ENCODE assay signal across 13 cellular contexts in the genomic region with DNA sequence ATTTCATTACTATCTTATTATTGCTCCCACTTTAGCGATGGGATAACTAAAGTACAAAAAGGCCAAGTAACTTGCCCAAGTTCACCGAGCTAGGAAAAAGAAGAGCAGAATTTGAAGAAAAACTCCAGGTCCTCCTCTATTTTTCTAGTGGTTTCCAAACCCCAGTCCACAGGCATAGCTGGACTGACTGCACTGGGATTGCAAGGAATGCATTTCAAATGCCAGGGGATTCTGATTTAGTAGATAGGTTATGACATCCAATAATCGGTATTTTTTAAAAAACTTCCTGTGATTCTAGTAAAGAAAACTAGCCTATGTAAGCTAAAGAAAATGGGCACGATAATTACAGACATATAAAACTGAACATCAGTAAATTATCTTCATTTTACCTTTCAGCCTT.
DNase-seq lines count a peak whose midpoint lies in the region; ATAC-seq and TF ChIP-seq lines count a peak whose summit lies in the region.
"Had no signal": no experiment of that assay in that cellular context is flagged by ENCODE, and none has a peak within 500 bp of the region (broad histone marks: within the 10 kb centered on the region; RNA-seq: fewer than 3 reads in every experiment).

No MANE protein-coding gene starts in this region.

- dilution Hi-C loops in mammary epithelial cell (cut with HindIII; ENCODE audit: low sequenced_read_pairs), result no loop called here

- H3K36me3 ChIP-seq in mammary epithelial cell (ENCODE audit: insufficient read depth, low read length) (no peaks in the 10 kb centered on the region), breast epithelium (no peaks in the 10 kb centered on the region), neural progenitor cell (no peaks in the 10 kb centered on the region)

- TF ChIP-seq CTCF in mammary epithelial cell (conservative IDR thresholded peaks at IDR 0.05 in 1 of 2, IDR thresholded peaks at IDR 0.05 in 1 of 2; ENCODE audit: extremely low read depth in 1 of 2, insufficient read depth in 1 of 2, low read depth in 1 of 2, low read length in 2 of 2) (no peak), breast epithelium (IDR thresholded peaks at IDR 0.05) (no peak), neural progenitor cell (IDR thresholded peaks at IDR 0.05) (no peak)

- H3K27ac ChIP-seq in mammary epithelial cell (ENCODE audit: insufficient read depth, low read depth, low read length) (no peak overlapping the region), breast epithelium (no peak overlapping the region), neural progenitor cell (no peak overlapping the region)
- H3K27ac ChIP-seq: 22Rv1 had no signal

- H3K9me3 ChIP-seq in mammary epithelial cell (replicated peaks; ENCODE audit: insufficient read depth, low read length) (no peaks in the 10 kb centered on the region), breast epithelium (no peaks in the 10 kb centered on the region), neural progenitor cell (ENCODE audit: low read depth) (no peaks in the 10 kb centered on the region)

- H3F3A ChIP-seq in neural progenitor cell (ENCODE audit: low read depth), result no peaks in the 10 kb centered on the region

- no peak overlapping the region for H3K4me3 Mint-ChIP-seq in activated naive CD8-positive, alpha-beta T cell treated with anti-CD3 and anti-CD28 coated beads for 36 hours
- no peak overlapping the region for H3K4me3 Mint-ChIP-seq in neural progenitor cell
- H3K4me3 Mint-ChIP-seq: CD14-positive monocyte had no signal

- in situ Hi-C loops in mammary epithelial cell (cut with MboI; ENCODE audit: low sequenced_read_pairs in 2 of 2), result loop anchor here (25.0 kb wide), 2 partner anchors 308 to 1808 kb away; no protein-coding TSS in a partner anchor

- no peak overlapping the region for H3K27ac Mint-ChIP-seq in activated naive CD8-positive, alpha-beta T cell treated with anti-CD3 and anti-CD28 coated beads for 36 hours
- no peak overlapping the region for H3K27ac Mint-ChIP-seq in neural progenitor cell
- H3K27ac Mint-ChIP-seq: CD14-positive monocyte had no signal

- H3K4me1 Mint-ChIP-seq in activated naive CD8-positive, alpha-beta T cell treated with anti-CD3 and anti-CD28 coated beads for 36 hours, result peaks cover 1% of the 10 kb centered on the region
- peaks cover 9% of the 10 kb centered on the region for H3K4me1 Mint-ChIP-seq in neural progenitor cell

- no peaks in the 10 kb centered on the region for H3K79me2 ChIP-seq in mammary epithelial cell (ENCODE audit: insufficient read depth, low read length)
- no peaks in the 10 kb centered on the region for H3K79me2 ChIP-seq in neural progenitor cell (ENCODE audit: low read depth)

- no peaks in the 10 kb centered on the region for H3K36me3 Mint-ChIP-seq in activated naive CD8-positive, alpha-beta T cell treated with anti-CD3 and anti-CD28 coated beads for 36 hours
- no peaks in the 10 kb centered on the region for H3K36me3 Mint-ChIP-seq in neural progenitor cell
- H3K36me3 Mint-ChIP-seq: CD14-positive monocyte had no signal

- peak; percentile 56 for ATAC-seq in SK-N-SH treated with all-trans-retinoic acid at 6 μM for 48 hours
- ATAC-seq in GM18861 (IDR thresholded peaks at IDR 0.05; ENCODE audit: unreplicated experiment), result no peak

- H4K20me1 ChIP-seq in mammary epithelial cell (ENCODE audit: insufficient read depth, low read length) (no peaks in the 10 kb centered on the region), neural progenitor cell (ENCODE audit: low read depth) (no peaks in the 10 kb centered on the region)

- CTCF ChIA-PET in mammary epithelial cell (lab: Charles Lee; ENCODE audit: low non-redundant PET), result no interaction called here

- DNase-seq in mammary epithelial cell (no peak), breast epithelium (ENCODE audit: low spot score in 2 of 2) (no peak), hepatic stellate cell (ENCODE audit: low spot score) (peak; percentile 12), GM19240 (ENCODE audit: insufficient read length, low spot score) (no peak), neural progenitor cell (ENCODE audit: low spot score) (no peak)
- DNase-seq in activated naive CD8-positive, alpha-beta T cell treated with anti-CD3 and anti-CD28 coated beads for 36 hours, result no peak
- DNase-seq: NCI-H187 treated with DMSO at 0.1 percent for 48 hours; NK-92 treated with Interleukin-12 subunit alpha and Interleukin-12 subunit beta, amount 100 ng/mL, for 24 hours; SIG-M5 had no signal

- no peaks in the 10 kb centered on the region for H3K27me3 ChIP-seq in mammary epithelial cell (ENCODE audit: insufficient read depth, low read length)
- H3K27me3 ChIP-seq in breast epithelium, result no peaks in the 10 kb centered on the region
- H3K27me3 ChIP-seq in neural progenitor cell, result no peaks in the 10 kb centered on the region

- no peak for TF ChIP-seq POLR2A in breast epithelium (IDR thresholded peaks at IDR 0.05)

- H3K4me1 ChIP-seq in mammary epithelial cell (ENCODE audit: insufficient read depth, low read length) (no peaks in the 10 kb centered on the region), breast epithelium (no peaks in the 10 kb centered on the region), neural progenitor cell (no peaks in the 10 kb centered on the region)

- whole genome bisulfite sequencing in mammary epithelial cell (ENCODE audit: low coverage, missing lambda C conversion rate), result 64% methylated on average over 4 of the region's 4 CpGs

- H2AFZ ChIP-seq in mammary epithelial cell (ENCODE audit: low read depth, low read length) (peak overlapping the region; percentile 21), neural progenitor cell (replicated peaks) (no peak overlapping the region)

- H3K27me3 Mint-ChIP-seq in activated naive CD8-positive, alpha-beta T cell treated with anti-CD3 and anti-CD28 coated beads for 36 hours, result peaks cover 13% of the 10 kb centered on the region
- H3K27me3 Mint-ChIP-seq in neural progenitor cell (ENCODE audit: insufficient read depth, low read depth), result no peaks in the 10 kb centered on the region

- no peaks in the 10 kb centered on the region for H3K9me3 Mint-ChIP-seq in activated naive CD8-positive, alpha-beta T cell treated with anti-CD3 and anti-CD28 coated beads for 36 hours
- no peaks in the 10 kb centered on the region for H3K9me3 Mint-ChIP-seq in neural progenitor cell
- H3K9me3 Mint-ChIP-seq: CD14-positive monocyte had no signal

- H3K4me2 ChIP-seq in mammary epithelial cell (ENCODE audit: insufficient read depth, low read depth, low read length) (no peak overlapping the region), neural progenitor cell (no peak overlapping the region)

- intact Hi-C loops in mammary epithelial cell (cut with micrococcal nuclease) (loop anchor here (1.0 to 5.0 kb wide), 5 partner anchors 62 to 1818 kb away; partner anchors contain the start of gene GALNT5), breast epithelium (cut with DNase I; ENCODE audit: low total_unique reads) (no loop called here)

- H3K4me3 ChIP-seq in mammary epithelial cell (replicated peaks in 1 of 3; ENCODE audit: insufficient read depth in 1 of 3, low read depth in 2 of 3, low read length in 3 of 3) (no peak overlapping the region), breast epithelium (no peak overlapping the region), neural progenitor cell (no peak overlapping the region)

- no TSS peak for BruUV-seq in mammary epithelial cell (replicated peaks; lab: Mats Ljungman, UMichigan)

- H3K9ac ChIP-seq in mammary epithelial cell (ENCODE audit: insufficient read depth, low read length) (no peak overlapping the region), neural progenitor cell (no peak overlapping the region)

TF ChIP-seq in SK-N-SH treated with all-trans-retinoic acid at 6 μM for 48 hours, 23 proteins besides CTCF, POLR2A, EP300 and RAD21 (continues in another document):
- TF ChIP-seq, protein P1, sequence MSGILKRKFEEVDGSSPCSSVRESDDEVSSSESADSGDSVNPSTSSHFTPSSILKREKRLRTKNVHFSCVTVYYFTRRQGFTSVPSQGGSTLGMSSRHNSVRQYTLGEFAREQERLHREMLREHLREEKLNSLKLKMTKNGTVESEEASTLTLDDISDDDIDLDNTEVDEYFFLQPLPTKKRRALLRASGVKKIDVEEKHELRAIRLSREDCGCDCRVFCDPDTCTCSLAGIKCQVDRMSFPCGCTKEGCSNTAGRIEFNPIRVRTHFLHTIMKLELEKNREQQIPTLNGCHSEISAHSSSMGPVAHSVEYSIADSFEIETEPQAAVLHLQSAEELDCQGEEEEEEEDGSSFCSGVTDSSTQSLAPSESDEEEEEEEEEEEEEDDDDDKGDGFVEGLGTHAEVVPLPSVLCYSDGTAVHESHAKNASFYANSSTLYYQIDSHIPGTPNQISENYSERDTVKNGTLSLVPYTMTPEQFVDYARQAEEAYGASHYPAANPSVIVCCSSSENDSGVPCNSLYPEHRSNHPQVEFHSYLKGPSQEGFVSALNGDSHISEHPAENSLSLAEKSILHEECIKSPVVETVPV (CRISPR knock-in tag; IDR thresholded peaks at IDR 0.05), result no peak
- TF ChIP-seq SNAI2 (CRISPR knock-in tag; IDR thresholded peaks at IDR 0.05) (no peak), GLIS3 (CRISPR knock-in tag; IDR thresholded peaks at IDR 0.05) (no peak), ZNF565 (CRISPR knock-in tag; conservative IDR thresholded peaks at IDR 0.05; ENCODE audit: low read depth) (no peak), TSHZ2 (CRISPR knock-in tag; IDR thresholded peaks at IDR 0.05) (no peak), RARB (CRISPR knock-in tag; IDR thresholded peaks at IDR 0.05) (no peak)
